In the genomic region with DNA sequence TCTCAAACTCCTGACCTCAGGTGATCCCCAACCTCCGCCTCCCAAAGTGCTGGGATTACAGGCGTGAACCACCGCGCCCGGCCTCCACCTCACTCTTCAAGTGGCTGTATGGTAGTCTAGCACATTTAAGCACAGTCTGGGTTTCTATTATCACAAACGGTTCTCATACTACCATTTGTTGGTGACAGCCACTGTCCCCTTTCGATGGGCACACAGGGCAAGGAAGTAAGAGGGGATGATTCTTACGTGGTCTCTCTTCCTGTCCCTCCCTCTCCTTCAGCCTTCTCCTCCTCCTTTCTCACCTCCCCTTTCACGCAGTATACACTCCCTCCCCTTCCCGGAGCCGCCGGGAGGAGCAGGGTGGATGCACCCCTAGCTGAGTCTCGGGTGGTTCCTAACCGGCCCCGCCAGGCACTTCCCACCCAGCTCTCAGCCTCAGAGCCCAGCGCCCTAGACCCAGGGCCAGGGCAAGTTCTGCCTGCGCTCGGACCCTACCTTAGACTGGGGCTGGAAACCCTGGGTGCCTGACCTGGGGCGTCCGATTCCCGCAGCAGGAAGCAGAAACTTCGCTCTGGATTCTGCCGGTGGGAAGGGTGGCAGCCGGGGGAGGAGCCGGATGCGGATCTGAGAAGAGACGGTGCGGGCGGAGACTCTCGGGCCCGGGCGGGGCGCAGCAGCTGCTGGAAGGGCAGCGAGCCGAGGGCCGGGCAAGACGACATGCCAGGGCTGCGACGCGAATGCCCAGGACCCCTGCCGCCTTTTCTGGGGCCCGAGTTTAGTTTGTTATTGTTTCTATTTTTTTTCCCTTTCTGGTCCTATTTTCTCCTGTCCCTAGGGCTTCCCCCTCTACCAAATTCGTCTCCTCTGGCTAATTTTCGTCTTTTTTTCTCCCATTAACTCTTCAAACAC, we compare ENCODE assay signal across 1 cellular context.
TF ChIP-seq lines count a peak whose summit lies in the region.

A gene (minus strand): TSS at position 626 of the 909 bp plus-strand sequence. CDS start 5,062 bp downstream, outside the sequence.

TF ChIP-seq in HepG2, 621 proteins besides CTCF, POLR2A, EP300 and RAD21 (continued from another document and continues in another):
- TF ChIP-seq, protein P1, sequence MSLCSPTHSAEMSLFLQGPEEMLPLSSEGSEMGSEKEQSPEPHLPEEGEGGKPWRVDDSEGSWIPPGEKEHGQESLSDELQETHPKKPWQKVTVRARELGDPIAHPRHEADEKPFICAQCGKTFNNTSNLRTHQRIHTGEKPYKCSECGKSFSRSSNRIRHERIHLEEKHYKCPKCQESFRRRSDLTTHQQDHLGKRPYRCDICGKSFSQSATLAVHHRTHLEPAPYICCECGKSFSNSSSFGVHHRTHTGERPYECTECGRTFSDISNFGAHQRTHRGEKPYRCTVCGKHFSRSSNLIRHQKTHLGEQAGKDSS (CRISPR knock-in tag; IDR thresholded peaks at IDR 0.05; ENCODE audit: borderline replicate concordance, low read depth) = peak; percentile 65; the same call in 1 of the 2 replicates
- TF ChIP-seq CHCHD3 (CRISPR knock-in tag; IDR thresholded peaks at IDR 0.05) = no peak
- TF ChIP-seq ZNF615 (CRISPR knock-in tag; IDR thresholded peaks at IDR 0.05; ENCODE audit: borderline replicate concordance) = no peak
- TF ChIP-seq TEAD2 (CRISPR knock-in tag; IDR thresholded peaks at IDR 0.05) = no peak
- TF ChIP-seq ZMYM2 (CRISPR knock-in tag; IDR thresholded peaks at IDR 0.05) = no peak
- TF ChIP-seq, protein P2, sequence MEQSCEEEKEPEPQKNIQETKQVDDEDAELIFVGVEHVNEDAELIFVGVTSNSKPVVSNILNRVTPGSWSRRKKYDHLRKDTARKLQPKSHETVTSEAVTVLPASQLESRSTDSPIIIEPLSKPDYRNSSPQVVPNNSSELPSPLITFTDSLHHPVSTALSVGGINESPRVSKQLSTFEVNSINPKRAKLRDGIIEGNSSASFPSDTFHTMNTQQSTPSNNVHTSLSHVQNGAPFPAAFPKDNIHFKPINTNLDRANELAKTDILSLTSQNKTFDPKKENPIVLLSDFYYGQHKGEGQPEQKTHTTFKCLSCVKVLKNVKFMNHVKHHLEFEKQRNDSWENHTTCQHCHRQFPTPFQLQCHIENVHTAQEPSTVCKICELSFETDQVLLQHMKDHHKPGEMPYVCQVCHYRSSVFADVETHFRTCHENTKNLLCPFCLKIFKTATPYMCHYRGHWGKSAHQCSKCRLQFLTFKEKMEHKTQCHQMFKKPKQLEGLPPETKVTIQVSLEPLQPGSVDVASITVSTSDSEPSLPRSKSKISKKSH (CRISPR knock-in tag; IDR thresholded peaks at IDR 0.05; ENCODE audit: borderline replicate concordance) = peak; percentile 72
- TF ChIP-seq YEATS2 (CRISPR knock-in tag; IDR thresholded peaks at IDR 0.05; ENCODE audit: borderline replicate concordance) = peak; percentile 56; the same call in 1 of the 2 replicates
- TF ChIP-seq NCOR1 (IDR thresholded peaks at IDR 0.05; ENCODE audit: borderline replicate concordance, low read length) = no peak
- TF ChIP-seq HHEX (CRISPR knock-in tag; IDR thresholded peaks at IDR 0.05) = no peak
- TF ChIP-seq NFIC (IDR thresholded peaks at IDR 0.05; ENCODE audit: low read length) = no peak
- TF ChIP-seq MZF1 (CRISPR knock-in tag; IDR thresholded peaks at IDR 0.05; ENCODE audit: borderline replicate concordance) = peak; percentile 76; the same call in 1 of the 2 replicates
- TF ChIP-seq DPF2 (CRISPR knock-in tag; IDR thresholded peaks at IDR 0.05; ENCODE audit: borderline replicate concordance, low read depth) = no peak
- TF ChIP-seq, protein P3, sequence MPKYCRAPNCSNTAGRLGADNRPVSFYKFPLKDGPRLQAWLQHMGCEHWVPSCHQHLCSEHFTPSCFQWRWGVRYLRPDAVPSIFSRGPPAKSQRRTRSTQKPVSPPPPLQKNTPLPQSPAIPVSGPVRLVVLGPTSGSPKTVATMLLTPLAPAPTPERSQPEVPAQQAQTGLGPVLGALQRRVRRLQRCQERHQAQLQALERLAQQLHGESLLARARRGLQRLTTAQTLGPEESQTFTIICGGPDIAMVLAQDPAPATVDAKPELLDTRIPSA (CRISPR knock-in tag; IDR thresholded peaks at IDR 0.05; ENCODE audit: borderline replicate concordance) = no peak
- no peak for TF ChIP-seq NFRKB (IDR thresholded peaks at IDR 0.05)
- TF ChIP-seq, protein P4, sequence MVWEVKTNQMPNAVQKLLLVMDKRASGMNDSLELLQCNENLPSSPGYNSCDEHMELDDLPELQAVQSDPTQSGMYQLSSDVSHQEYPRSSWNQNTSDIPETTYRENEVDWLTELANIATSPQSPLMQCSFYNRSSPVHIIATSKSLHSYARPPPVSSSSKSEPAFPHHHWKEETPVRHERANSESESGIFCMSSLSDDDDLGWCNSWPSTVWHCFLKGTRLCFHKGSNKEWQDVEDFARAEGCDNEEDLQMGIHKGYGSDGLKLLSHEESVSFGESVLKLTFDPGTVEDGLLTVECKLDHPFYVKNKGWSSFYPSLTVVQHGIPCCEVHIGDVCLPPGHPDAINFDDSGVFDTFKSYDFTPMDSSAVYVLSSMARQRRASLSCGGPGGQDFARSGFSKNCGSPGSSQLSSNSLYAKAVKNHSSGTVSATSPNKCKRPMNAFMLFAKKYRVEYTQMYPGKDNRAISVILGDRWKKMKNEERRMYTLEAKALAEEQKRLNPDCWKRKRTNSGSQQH (CRISPR knock-in tag; IDR thresholded peaks at IDR 0.05; ENCODE audit: low read depth) = peak; percentile 37; the same call in 1 of the 2 replicates
- no peak for TF ChIP-seq ZNF260 (CRISPR knock-in tag; IDR thresholded peaks at IDR 0.05; ENCODE audit: borderline replicate concordance, low read depth)
- TF ChIP-seq, protein P5, sequence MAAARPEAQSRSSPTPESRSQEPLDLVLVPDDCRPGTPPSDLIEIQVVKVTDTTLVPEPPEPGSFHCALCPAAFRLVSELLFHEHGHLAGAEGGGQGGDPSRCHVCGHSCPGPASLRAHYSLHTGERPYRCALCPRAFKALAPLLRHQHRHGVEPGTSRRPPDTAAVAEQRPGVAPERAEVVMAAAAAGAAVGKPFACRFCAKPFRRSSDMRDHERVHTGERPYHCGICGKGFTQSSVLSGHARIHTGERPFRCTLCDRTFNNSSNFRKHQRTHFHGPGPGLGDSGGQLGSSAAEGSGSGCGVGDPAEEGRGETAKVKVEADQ (CRISPR knock-in tag; IDR thresholded peaks at IDR 0.05; ENCODE audit: borderline replicate concordance) = no peak
- TF ChIP-seq, protein P6, sequence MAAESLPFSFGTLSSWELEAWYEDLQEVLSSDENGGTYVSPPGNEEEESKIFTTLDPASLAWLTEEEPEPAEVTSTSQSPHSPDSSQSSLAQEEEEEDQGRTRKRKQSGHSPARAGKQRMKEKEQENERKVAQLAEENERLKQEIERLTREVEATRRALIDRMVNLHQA (CRISPR knock-in tag; IDR thresholded peaks at IDR 0.05) = no peak
- TF ChIP-seq ZNF10 (CRISPR knock-in tag; IDR thresholded peaks at IDR 0.05; ENCODE audit: borderline replicate concordance, low read depth) = no peak
- TF ChIP-seq, protein P7, sequence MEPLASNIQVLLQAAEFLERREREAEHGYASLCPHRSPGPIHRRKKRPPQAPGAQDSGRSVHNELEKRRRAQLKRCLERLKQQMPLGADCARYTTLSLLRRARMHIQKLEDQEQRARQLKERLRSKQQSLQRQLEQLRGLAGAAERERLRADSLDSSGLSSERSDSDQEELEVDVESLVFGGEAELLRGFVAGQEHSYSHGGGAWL (CRISPR knock-in tag; IDR thresholded peaks at IDR 0.05) = peak; percentile 85
- TF ChIP-seq CBX2 (IDR thresholded peaks at IDR 0.05; ENCODE audit: low read depth, low read length) = no peak
- TF ChIP-seq CBX2 (CRISPR knock-in tag; IDR thresholded peaks at IDR 0.05; ENCODE audit: low read depth) = no peak
- TF ChIP-seq, protein P8, sequence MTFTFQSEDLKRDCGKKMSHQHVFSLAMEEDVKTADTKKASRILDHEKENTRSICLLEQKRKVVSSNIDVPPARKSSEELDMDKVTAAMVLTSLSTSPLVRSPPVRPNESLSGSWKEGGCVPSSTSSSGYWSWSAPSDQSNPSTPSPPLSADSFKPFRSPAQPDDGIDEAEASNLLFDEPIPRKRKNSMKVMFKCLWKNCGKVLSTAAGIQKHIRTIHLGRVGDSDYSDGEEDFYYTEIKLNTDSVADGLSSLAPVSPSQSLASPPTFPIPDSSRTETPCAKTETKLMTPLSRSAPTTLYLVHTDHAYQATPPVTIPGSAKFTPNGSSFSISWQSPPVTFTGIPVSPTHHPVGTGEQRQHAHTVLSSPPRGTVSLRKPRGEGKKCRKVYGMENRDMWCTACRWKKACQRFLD (CRISPR knock-in tag; IDR thresholded peaks at IDR 0.05; ENCODE audit: borderline replicate concordance) = peak; percentile 89; the same call in 1 of the 2 replicates
- TF ChIP-seq, protein P9, sequence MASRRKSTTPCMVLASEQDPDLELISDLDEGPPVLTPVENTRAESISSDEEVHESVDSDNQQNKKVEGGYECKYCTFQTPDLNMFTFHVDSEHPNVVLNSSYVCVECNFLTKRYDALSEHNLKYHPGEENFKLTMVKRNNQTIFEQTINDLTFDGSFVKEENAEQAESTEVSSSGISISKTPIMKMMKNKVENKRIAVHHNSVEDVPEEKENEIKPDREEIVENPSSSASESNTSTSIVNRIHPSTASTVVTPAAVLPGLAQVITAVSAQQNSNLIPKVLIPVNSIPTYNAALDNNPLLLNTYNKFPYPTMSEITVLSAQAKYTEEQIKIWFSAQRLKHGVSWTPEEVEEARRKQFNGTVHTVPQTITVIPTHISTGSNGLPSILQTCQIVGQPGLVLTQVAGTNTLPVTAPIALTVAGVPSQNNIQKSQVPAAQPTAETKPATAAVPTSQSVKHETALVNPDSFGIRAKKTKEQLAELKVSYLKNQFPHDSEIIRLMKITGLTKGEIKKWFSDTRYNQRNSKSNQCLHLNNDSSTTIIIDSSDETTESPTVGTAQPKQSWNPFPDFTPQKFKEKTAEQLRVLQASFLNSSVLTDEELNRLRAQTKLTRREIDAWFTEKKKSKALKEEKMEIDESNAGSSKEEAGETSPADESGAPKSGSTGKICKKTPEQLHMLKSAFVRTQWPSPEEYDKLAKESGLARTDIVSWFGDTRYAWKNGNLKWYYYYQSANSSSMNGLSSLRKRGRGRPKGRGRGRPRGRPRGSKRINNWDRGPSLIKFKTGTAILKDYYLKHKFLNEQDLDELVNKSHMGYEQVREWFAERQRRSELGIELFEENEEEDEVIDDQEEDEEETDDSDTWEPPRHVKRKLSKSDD (CRISPR knock-in tag; IDR thresholded peaks at IDR 0.05; ENCODE audit: low read depth) = no peak
- TF ChIP-seq SP1 (IDR thresholded peaks at IDR 0.05) = no peak
- TF ChIP-seq SP1 (CRISPR knock-in tag; IDR thresholded peaks at IDR 0.05) = no peak; the same call in 1 of the 2 replicates
- TF ChIP-seq, protein P10, sequence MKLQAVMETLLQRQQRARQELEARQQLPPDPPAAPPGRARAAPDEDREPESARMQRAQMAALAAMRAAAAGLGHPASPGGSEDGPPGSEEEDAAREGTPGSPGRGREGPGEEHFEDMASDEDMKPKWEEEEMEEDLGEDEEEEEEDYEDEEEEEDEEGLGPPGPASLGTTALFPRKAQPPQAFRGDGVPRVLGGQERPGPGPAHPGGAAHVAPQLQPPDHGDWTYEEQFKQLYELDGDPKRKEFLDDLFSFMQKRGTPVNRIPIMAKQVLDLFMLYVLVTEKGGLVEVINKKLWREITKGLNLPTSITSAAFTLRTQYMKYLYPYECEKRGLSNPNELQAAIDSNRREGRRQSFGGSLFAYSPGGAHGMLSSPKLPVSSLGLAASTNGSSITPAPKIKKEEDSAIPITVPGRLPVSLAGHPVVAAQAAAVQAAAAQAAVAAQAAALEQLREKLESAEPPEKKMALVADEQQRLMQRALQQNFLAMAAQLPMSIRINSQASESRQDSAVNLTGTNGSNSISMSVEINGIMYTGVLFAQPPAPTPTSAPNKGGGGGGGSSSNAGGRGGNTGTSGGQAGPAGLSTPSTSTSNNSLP (IDR thresholded peaks at IDR 0.05; ENCODE audit: low read depth, low read length) = no peak; the same call in 1 of the 2 replicates
- peak; percentile 89; the same call in 1 of the 2 replicates for TF ChIP-seq ZNF264 (CRISPR knock-in tag; IDR thresholded peaks at IDR 0.05)
- TF ChIP-seq PHF20 (CRISPR knock-in tag; IDR thresholded peaks at IDR 0.05) = peak; percentile 81
- no peak for TF ChIP-seq ZMAT3 (CRISPR knock-in tag; conservative IDR thresholded peaks at IDR 0.05)
- peak; percentile 39; the same call in 1 of the 2 replicates for TF ChIP-seq DR1 (CRISPR knock-in tag; IDR thresholded peaks at IDR 0.05)
- no peak for TF ChIP-seq KDM1A (CRISPR knock-in tag; IDR thresholded peaks at IDR 0.05)
- TF ChIP-seq TSC22D2 (CRISPR knock-in tag; IDR thresholded peaks at IDR 0.05; ENCODE audit: borderline replicate concordance) = 0 out of 2 replicates have a peak, but pooled peaks have one; percentile 3
- TF ChIP-seq, protein P11, sequence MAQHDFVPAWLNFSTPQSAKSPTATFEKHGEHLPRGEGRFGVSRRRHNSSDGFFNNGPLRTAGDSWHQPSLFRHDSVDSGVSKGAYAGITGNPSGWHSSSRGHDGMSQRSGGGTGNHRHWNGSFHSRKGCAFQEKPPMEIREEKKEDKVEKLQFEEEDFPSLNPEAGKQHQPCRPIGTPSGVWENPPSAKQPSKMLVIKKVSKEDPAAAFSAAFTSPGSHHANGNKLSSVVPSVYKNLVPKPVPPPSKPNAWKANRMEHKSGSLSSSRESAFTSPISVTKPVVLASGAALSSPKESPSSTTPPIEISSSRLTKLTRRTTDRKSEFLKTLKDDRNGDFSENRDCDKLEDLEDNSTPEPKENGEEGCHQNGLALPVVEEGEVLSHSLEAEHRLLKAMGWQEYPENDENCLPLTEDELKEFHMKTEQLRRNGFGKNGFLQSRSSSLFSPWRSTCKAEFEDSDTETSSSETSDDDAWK (CRISPR knock-in tag; IDR thresholded peaks at IDR 0.05) = no peak
- peak; percentile 73; the same call in 1 of the 2 replicates for TF ChIP-seq ISX (CRISPR knock-in tag; conservative IDR thresholded peaks at IDR 0.05)
- TF ChIP-seq, protein P12, sequence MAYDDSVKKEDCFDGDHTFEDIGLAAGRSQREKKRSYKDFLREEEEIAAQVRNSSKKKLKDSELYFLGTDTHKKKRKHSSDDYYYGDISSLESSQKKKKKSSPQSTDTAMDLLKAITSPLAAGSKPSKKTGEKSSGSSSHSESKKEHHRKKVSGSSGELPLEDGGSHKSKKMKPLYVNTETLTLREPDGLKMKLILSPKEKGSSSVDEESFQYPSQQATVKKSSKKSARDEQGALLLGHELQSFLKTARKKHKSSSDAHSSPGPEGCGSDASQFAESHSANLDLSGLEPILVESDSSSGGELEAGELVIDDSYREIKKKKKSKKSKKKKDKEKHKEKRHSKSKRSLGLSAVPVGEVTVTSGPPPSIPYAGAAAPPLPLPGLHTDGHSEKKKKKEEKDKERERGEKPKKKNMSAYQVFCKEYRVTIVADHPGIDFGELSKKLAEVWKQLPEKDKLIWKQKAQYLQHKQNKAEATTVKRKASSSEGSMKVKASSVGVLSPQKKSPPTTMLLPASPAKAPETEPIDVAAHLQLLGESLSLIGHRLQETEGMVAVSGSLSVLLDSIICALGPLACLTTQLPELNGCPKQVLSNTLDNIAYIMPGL (CRISPR knock-in tag; IDR thresholded peaks at IDR 0.05; ENCODE audit: borderline replicate concordance in 1 of 2, low read depth in 1 of 2) = peak; percentile 85 to 94; a peak in 3 of 4 replicates
- peak; percentile 81; the same call in 1 of the 2 replicates for TF ChIP-seq ZNF44 (CRISPR knock-in tag; IDR thresholded peaks at IDR 0.05)
- peak; percentile 86 for TF ChIP-seq RBFOX2 (IDR thresholded peaks at IDR 0.05; ENCODE audit: low read depth, low read length)
- TF ChIP-seq ZNF234 (CRISPR knock-in tag; conservative IDR thresholded peaks at IDR 0.05) = peak; percentile 79; the same call in 1 of the 2 replicates
